Comparison of ENCODE assay signal across 8 cellular contexts in genomic region chr11:2698386-2699184, GRCh38. TPM values are rescaled to one million over a fixed set of nuclear protein-coding genes. Genes with fewer than 3 reads are reported as not detected.
A peak's percentile ranks its signal among the peaks of the same experiment; 100 is the strongest.
DNase-seq lines count a peak whose midpoint lies in the region; ATAC-seq and TF ChIP-seq lines count a peak whose summit lies in the region.

No MANE protein-coding gene starts in this region.

- intact Hi-C loops in left lung (cut with DNase I), result no loop called here

- no peak for ATAC-seq in left lung
- no peak for ATAC-seq in HG02938 (IDR thresholded peaks at IDR 0.05; ENCODE audit: unreplicated experiment)

- H3K4me1 ChIP-seq in adipocyte (ENCODE audit: control insufficient read depth, insufficient read depth, low read length) (peaks cover 31% of the 10 kb centered on the region), left lung (peaks cover 0 to 14% of the 10 kb centered on the region in 2 donors), thymus (ENCODE audit: control insufficient read depth, insufficient read depth, low read length) (no peaks in the 10 kb centered on the region)

- H3K36me3 ChIP-seq in adipocyte (ENCODE audit: control insufficient read depth, insufficient read depth, low read length, severe bottlenecking) (no peaks in the 10 kb centered on the region), left lung (peaks cover 0 to 5% of the 10 kb centered on the region in 2 donors), thymus (ENCODE audit: control insufficient read depth, insufficient read depth) (no peaks in the 10 kb centered on the region)

- H3K4me3 ChIP-seq in adipocyte (ENCODE audit: low read length) (peak overlapping the region; percentile 88), left lung (peak overlapping the region; percentile 40 to 54), thymus (ENCODE audit: low read length) (peak overlapping the region; percentile 59)

- no peak overlapping the region for H3K27ac ChIP-seq in left lung
- no peak overlapping the region for H3K27ac ChIP-seq in thymus (ENCODE audit: low read depth)

- H3K36me3 Mint-ChIP-seq in T-helper 2 cell treated with Interferon-gamma antibody and Interleukin-4, amounts not matched to agents 5 μg/mL and 100 μg/mL, for 36 hours (ENCODE audit: low read depth), result peaks cover 2% of the 10 kb centered on the region

- H3K9me3 Mint-ChIP-seq in T-helper 2 cell treated with Interferon-gamma antibody and Interleukin-4, amounts not matched to agents 5 μg/mL and 100 μg/mL, for 36 hours, result no peaks in the 10 kb centered on the region

- no peaks in the 10 kb centered on the region for H3K9me3 ChIP-seq in adipocyte (ENCODE audit: control insufficient read depth, low read length)
- H3K9me3 ChIP-seq in left lung, result no peaks in the 10 kb centered on the region
- H3K9me3 ChIP-seq in thymus (ENCODE audit: control insufficient read depth), result no peaks in the 10 kb centered on the region

- H3K27ac Mint-ChIP-seq in T-helper 2 cell treated with Interferon-gamma antibody and Interleukin-4, amounts not matched to agents 5 μg/mL and 100 μg/mL, for 36 hours, result no peak overlapping the region

- peak overlapping the region; percentile 87 for H3K9ac ChIP-seq in adipocyte (ENCODE audit: low read length)

- peaks cover 3% of the 10 kb centered on the region for H3K27me3 Mint-ChIP-seq in T-helper 2 cell treated with Interferon-gamma antibody and Interleukin-4, amounts not matched to agents 5 μg/mL and 100 μg/mL, for 36 hours (ENCODE audit: low read depth)

- peak overlapping the region; percentile 85 for H3K4me3 Mint-ChIP-seq in T-helper 2 cell treated with Interferon-gamma antibody and Interleukin-4, amounts not matched to agents 5 μg/mL and 100 μg/mL, for 36 hours

- H3K27me3 ChIP-seq in adipocyte (replicated peaks; ENCODE audit: control insufficient read depth, insufficient read depth, low read length) (no peaks in the 10 kb centered on the region), left lung (no peaks in the 10 kb centered on the region), thymus (ENCODE audit: control insufficient read depth, insufficient read depth) (no peaks in the 10 kb centered on the region)

- DNase-seq in T-helper 2 cell treated with Interferon-gamma antibody and Interleukin-4, amounts not matched to agents 5 μg/mL and 100 μg/mL, for 36 hours (ENCODE audit: low spot score), result no peak
- DNase-seq in T-helper 2 cell (no peak), adipocyte (ENCODE audit: low read depth) (peak; percentile 28), left lung (peak in 1 of 2 donors; percentile 4), DMS79 (lab: John Stamatoyannopoulos, UW) (no peak), NCI-H1694 (lab: John Stamatoyannopoulos, UW) (no peak)

- H3K4me1 Mint-ChIP-seq in T-helper 2 cell treated with Interferon-gamma antibody and Interleukin-4, amounts not matched to agents 5 μg/mL and 100 μg/mL, for 36 hours (ENCODE audit: low read depth), result peaks cover 14% of the 10 kb centered on the region

- 54% methylated on average over 20 of the region's 20 CpGs for WGBS in thymus

- TF ChIP-seq CTCF in left lung (IDR thresholded peaks at IDR 0.05), result no peak

RNA-seq across cellular contexts. Expression of gene KCNQ1OT1, which starts 1.2 kb away (rescaled TPM):
- 1 to 10 TPM; 2.5 to 2.6 TPM for total RNA-seq in left lung
- 0.09 TPM for polyA plus RNA-seq in thymus
